In the genomic region with DNA sequence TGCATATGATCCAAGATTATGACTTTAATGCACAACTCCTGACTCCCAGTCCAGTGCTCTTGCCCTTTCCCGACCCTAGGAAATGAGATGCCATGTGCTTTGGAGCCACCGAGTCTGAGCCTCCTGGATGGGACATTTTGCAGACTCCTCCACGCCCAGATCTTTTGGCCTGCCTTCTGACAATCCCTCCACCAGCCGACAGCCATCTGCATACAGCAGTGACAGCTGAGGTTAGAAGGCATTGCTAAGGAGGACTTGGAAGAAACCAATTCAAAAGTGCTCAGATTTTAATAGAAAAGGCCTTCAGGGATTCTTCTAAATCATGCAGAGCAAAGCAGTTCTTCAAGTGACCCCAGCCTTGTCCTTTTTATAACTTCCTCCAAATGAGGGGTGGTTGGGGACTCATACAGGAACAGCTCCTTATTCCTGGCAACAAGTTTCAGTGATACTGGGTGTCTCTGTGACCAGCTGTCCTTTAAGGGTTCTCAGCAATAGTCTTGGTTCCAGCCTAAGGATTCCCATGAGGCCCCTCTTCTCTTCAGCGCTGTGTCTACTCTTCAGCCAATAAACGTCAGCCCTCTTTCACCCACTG, we compare ENCODE assay signal across 26 cellular contexts.
"Had no signal": no experiment of that assay in that cellular context is flagged by ENCODE, and none has a peak within 500 bp of the region (broad histone marks: within the 10 kb centered on the region; RNA-seq: fewer than 3 reads in every experiment).

No MANE protein-coding gene starts in this region.

- H3K27ac ChIP-seq: brain microvascular endothelial cell, SJCRH30, VCaP had no signal

- ATAC-seq: activated naive CD4-positive, alpha-beta T cell treated with anti-CD3 and anti-CD28 coated beads, Interleukin-2, amount 50 U/mL, for 72 hours; activated naive CD8-positive, alpha-beta T cell treated with anti-CD3 and anti-CD28 coated beads, Interleukin-2, amount 50 U/mL, for 24 hours; activated T-cell treated with anti-CD3 and anti-CD28 coated beads, Interleukin-2, amount 50 U/mL, for 4 hours had no signal

- H3K36me3 Mint-ChIP-seq: activated CD4-positive, alpha-beta memory T cell treated with anti-CD3 and anti-CD28 coated beads for 36 hours; activated naive CD4-positive, alpha-beta T cell treated with anti-CD3 and anti-CD28 coated beads, Interleukin-2, amount 50 U/mL, for 72 hours had no signal

- H3K4me3 ChIP-seq: SJCRH30 had no signal

- H3K27ac Mint-ChIP-seq: activated CD4-positive, alpha-beta memory T cell treated with anti-CD3 and anti-CD28 coated beads for 36 hours; activated CD4-positive, alpha-beta T cell treated with anti-CD3 and anti-CD28 coated beads, Interleukin-2, amount 10 ng/mL, durations not matched to agents 7 days and 5 days; activated naive CD4-positive, alpha-beta T cell treated with anti-CD3 and anti-CD28 coated beads, Interleukin-2, amount 50 U/mL, for 72 hours; activated naive CD8-positive, alpha-beta T cell treated with anti-CD3 and anti-CD28 coated beads, Interleukin-2, amount 50 U/mL, for 24 hours had no signal

- H3K4me1 ChIP-seq: SJCRH30 had no signal

- H3K9me3 ChIP-seq: SJCRH30, SK-N-SH had no signal

- H3K27me3 ChIP-seq: brain microvascular endothelial cell, SJCRH30 had no signal

- H3K36me3 ChIP-seq: brain microvascular endothelial cell, SJCRH30 had no signal

- H3K9me3 Mint-ChIP-seq: activated CD4-positive, alpha-beta memory T cell treated with anti-CD3 and anti-CD28 coated beads for 36 hours; activated CD4-positive, alpha-beta T cell treated with anti-CD3 and anti-CD28 coated beads, Interleukin-2, amount 10 ng/mL, durations not matched to agents 7 days and 5 days; activated naive CD8-positive, alpha-beta T cell treated with anti-CD3 and anti-CD28 coated beads, Interleukin-2, amount 50 U/mL, for 24 hours; activated T-cell treated with anti-CD3 and anti-CD28 coated beads, Interleukin-2, amount 50 U/mL, for 4 hours had no signal

- H3K4me1 Mint-ChIP-seq: activated CD4-positive, alpha-beta T cell treated with anti-CD3 and anti-CD28 coated beads, Interleukin-2, amount 10 ng/mL, durations not matched to agents 7 days and 5 days; activated naive CD8-positive, alpha-beta T cell treated with anti-CD3 and anti-CD28 coated beads, Interleukin-2, amount 50 U/mL, for 24 hours had no signal

- DNase-seq: activated CD4-positive, alpha-beta memory T cell treated with anti-CD3 and anti-CD28 coated beads for 36 hours; activated CD4-positive, alpha-beta T cell treated with anti-CD3 and anti-CD28 coated beads, Interleukin-2, amount 10 ng/mL, durations not matched to agents 7 days and 5 days; activated CD4-positive, CD25-positive, alpha-beta regulatory T cell; activated CD8-positive, alpha-beta memory T cell treated with anti-CD3 and anti-CD28 coated beads for 24 hours; activated effector memory CD4-positive, alpha-beta T cell treated with anti-CD3 and anti-CD28 coated beads, Interleukin-2, amount 50 U/mL, for 16 hours; activated naive CD4-positive, alpha-beta T cell treated with Interleukin-2 at 50 U/mL for 16 hours; activated naive CD8-positive, alpha-beta T cell treated with anti-CD3 and anti-CD28 coated beads, Interleukin-2, amount 50 U/mL, for 24 hours; activated T-cell treated with anti-CD3 and anti-CD28 coated beads, Interleukin-2, amount 50 U/mL, for 4 hours; amniotic stem cell; brain microvascular endothelial cell; IMR-90; Kasumi-1; KBM-7; NCI-H1105 treated with DMSO at 0.1 percent for 48 hours; NCI-H1436 treated with DMSO at 0.1 percent for 48 hours; NCI-H187; NCI-H2081 treated with DMSO at 0.1 percent for 48 hours; NCI-H2171; NCI-H2227 treated with DMSO at 0.1 percent for 48 hours; NCI-H526 treated with DMSO at 0.1 percent for 48 hours; NCI-H82; SJCRH30; SK-N-SH; T-helper 1 cell had no signal

- H3K4me3 Mint-ChIP-seq: activated CD4-positive, alpha-beta memory T cell treated with anti-CD3 and anti-CD28 coated beads for 36 hours; activated CD4-positive, alpha-beta T cell treated with anti-CD3 and anti-CD28 coated beads, Interleukin-2, amount 10 ng/mL, durations not matched to agents 7 days and 5 days; activated naive CD8-positive, alpha-beta T cell treated with anti-CD3 and anti-CD28 coated beads, Interleukin-2, amount 50 U/mL, for 24 hours; activated T-cell treated with anti-CD3 and anti-CD28 coated beads, Interleukin-2, amount 50 U/mL, for 4 hours had no signal
